ENCODE assay signal across 15 cellular contexts in the genomic region with DNA sequence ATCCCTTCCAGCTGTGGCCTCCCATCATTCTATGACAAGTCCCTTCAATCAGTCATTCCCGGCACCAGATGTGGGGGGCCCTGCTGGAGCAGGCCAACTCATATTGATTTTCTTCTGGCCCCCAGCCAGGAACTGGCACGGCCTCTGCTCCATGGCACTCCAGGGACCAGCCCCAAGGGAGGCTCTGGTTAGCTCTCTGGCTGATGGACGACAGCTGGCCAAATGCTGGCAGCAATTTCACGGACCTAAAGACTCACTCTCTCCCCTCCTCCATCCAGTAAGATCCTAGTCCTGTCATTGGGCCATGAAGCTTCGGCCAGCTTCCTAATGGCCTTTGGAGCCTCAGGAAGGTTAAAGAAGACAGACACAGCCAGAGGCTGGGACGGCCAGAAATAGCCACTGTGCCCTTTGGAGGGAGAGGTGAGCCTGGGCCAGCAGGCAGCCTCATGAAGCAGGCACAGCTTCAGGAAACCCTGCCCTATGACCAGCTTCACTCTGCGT.
A peak's percentile ranks its signal among the peaks of the same experiment; 100 is the strongest.
DNase-seq lines count a peak whose midpoint lies in the region; FAIRE-seq and TF ChIP-seq lines count a peak whose summit lies in the region.
"Had no signal": no experiment of that assay in that cellular context is flagged by ENCODE, and none has a peak within 500 bp of the region (broad histone marks: within the 10 kb centered on the region; RNA-seq: fewer than 3 reads in every experiment).

No MANE protein-coding gene starts in this region.

- H3K36me3 Mint-ChIP-seq in MCF 10A (ENCODE audit: insufficient read depth, unreplicated experiment) = no peaks in the 10 kb centered on the region

- no TSS peak for BruUV-seq in MCF 10A (replicated peaks; lab: Mats Ljungman, UMichigan)

- peaks cover 13% of the 10 kb centered on the region for H3K9me3 Mint-ChIP-seq in MCF 10A (ENCODE audit: unreplicated experiment)

- DNase-seq in DMS 273 (lab: John Stamatoyannopoulos, UW; ENCODE audit: unreplicated experiment) = peak; percentile 91
- peak; percentile 70 for DNase-seq in NCI-H146 treated with DMSO at 0.1 percent for 48 hours (lab: John Stamatoyannopoulos, UW; ENCODE audit: unreplicated experiment)
- DNase-seq in NCI-H82 (lab: John Stamatoyannopoulos, UW) = peak; percentile 88
- DNase-seq in left kidney (ENCODE audit: low read depth, low spot score) = peak; percentile 20
- no peak for DNase-seq in GM12891 (ENCODE audit: insufficient read length, low spot score)
- no peak for DNase-seq in activated CD8-positive, alpha-beta memory T cell treated with anti-CD3 and anti-CD28 coated beads for 24 hours
- DNase-seq in MCF 10A (ENCODE audit: unreplicated experiment) = no peak
- DNase-seq in GM19240 (ENCODE audit: insufficient read length, low spot score) = no peak
- DNase-seq: activated naive CD8-positive, alpha-beta T cell treated with anti-CD3 and anti-CD28 coated beads for 36 hours; EL; H9; midbrain; NCI-H1048; RPMI8226; stimulated activated naive CD8-positive, alpha-beta T cell treated with anti-CD3 and anti-CD28 coated beads, Interleukin-15, amount 100 ng/mL, for 72 hours had no signal

- POLR2A ChIA-PET in MCF 10A (lab: Yijun Ruan, JAX) = interaction anchor here (1.1 kb wide), 1 partner anchor 26 kb away, joined by 4 read pairs; no protein-coding TSS in a partner anchor

- H3K4me1 Mint-ChIP-seq in MCF 10A (ENCODE audit: insufficient read depth, unreplicated experiment) = no peaks in the 10 kb centered on the region
- H3K4me1 Mint-ChIP-seq: activated naive CD8-positive, alpha-beta T cell treated with anti-CD3 and anti-CD28 coated beads for 36 hours; H9; stimulated activated naive CD8-positive, alpha-beta T cell treated with anti-CD3 and anti-CD28 coated beads, Interleukin-15, amount 100 ng/mL, for 72 hours had no signal

- CTCF ChIA-PET in MCF 10A (lab: Yijun Ruan, JAX) = interaction anchor here (0.6 kb wide), 1 partner anchor 946 kb away, joined by 4 read pairs; no protein-coding TSS in a partner anchor

- H3K4me3 Mint-ChIP-seq in MCF 10A (ENCODE audit: unreplicated experiment) = no peak overlapping the region
- H3K4me3 Mint-ChIP-seq: activated naive CD8-positive, alpha-beta T cell treated with anti-CD3 and anti-CD28 coated beads for 36 hours; H9; stimulated activated naive CD8-positive, alpha-beta T cell treated with anti-CD3 and anti-CD28 coated beads, Interleukin-15, amount 100 ng/mL, for 72 hours had no signal

- no peak for TF ChIP-seq CTCF in MCF 10A (IDR thresholded peaks at IDR 0.05; ENCODE audit: unreplicated experiment)

- intact Hi-C loops in MCF 10A (cut with micrococcal nuclease) = no loop called here

- H3K27ac Mint-ChIP-seq in MCF 10A (ENCODE audit: low read depth, unreplicated experiment) = no peak overlapping the region
- H3K27ac Mint-ChIP-seq: activated naive CD8-positive, alpha-beta T cell treated with anti-CD3 and anti-CD28 coated beads for 36 hours; H9 had no signal

- TF ChIP-seq POLR2A in GM12891 (IDR thresholded peaks at IDR 0.05; ENCODE audit: low read depth, low read length) = no peak

- FAIRE-seq in GM12891 (lab: Jason Lieb, UNC) = no peak

- H3K27me3 Mint-ChIP-seq in MCF 10A (ENCODE audit: insufficient read depth, unreplicated experiment) = no peaks in the 10 kb centered on the region
- H3K27me3 Mint-ChIP-seq: activated naive CD8-positive, alpha-beta T cell treated with anti-CD3 and anti-CD28 coated beads for 36 hours; stimulated activated naive CD8-positive, alpha-beta T cell treated with anti-CD3 and anti-CD28 coated beads, Interleukin-15, amount 100 ng/mL, for 72 hours had no signal

TF ChIP-seq in GM12891, 5 proteins besides CTCF, POLR2A, EP300 and RAD21:
- TF ChIP-seq TAF1 (IDR thresholded peaks at IDR 0.05; ENCODE audit: low read depth, low read length) (no peak), POLR2AphosphoS5 (IDR thresholded peaks at IDR 0.05; ENCODE audit: low read depth, low read length) (no peak), SPI1 (IDR thresholded peaks at IDR 0.05; ENCODE audit: low read depth, low read length) (no peak), POU2F2 (IDR thresholded peaks at IDR 0.05; ENCODE audit: low read depth, low read length) (no peak), PAX5 (IDR thresholded peaks at IDR 0.05; ENCODE audit: insufficient read depth, low read length, severe bottlenecking) (no peak)
TF ChIP-seq in GM12891: peak in this region for 0.

Comparison
In these comparisons a context has a peak if more than half of its experiments do, and no peak if none do; other contexts are left out.
1. DNase-seq: peak in DMS 273 (single experiment), NCI-H146 treated with DMSO at 0.1 percent for 48 hours (single experiment), NCI-H82 (single experiment) and left kidney (single experiment); none in GM12891 (single experiment), activated CD8-positive, alpha-beta memory T cell treated with anti-CD3 and anti-CD28 coated beads for 24 hours (single experiment), MCF 10A (single experiment) and GM19240 (single experiment).